1 cellular context compared by ENCODE assay signal in the genomic region with DNA sequence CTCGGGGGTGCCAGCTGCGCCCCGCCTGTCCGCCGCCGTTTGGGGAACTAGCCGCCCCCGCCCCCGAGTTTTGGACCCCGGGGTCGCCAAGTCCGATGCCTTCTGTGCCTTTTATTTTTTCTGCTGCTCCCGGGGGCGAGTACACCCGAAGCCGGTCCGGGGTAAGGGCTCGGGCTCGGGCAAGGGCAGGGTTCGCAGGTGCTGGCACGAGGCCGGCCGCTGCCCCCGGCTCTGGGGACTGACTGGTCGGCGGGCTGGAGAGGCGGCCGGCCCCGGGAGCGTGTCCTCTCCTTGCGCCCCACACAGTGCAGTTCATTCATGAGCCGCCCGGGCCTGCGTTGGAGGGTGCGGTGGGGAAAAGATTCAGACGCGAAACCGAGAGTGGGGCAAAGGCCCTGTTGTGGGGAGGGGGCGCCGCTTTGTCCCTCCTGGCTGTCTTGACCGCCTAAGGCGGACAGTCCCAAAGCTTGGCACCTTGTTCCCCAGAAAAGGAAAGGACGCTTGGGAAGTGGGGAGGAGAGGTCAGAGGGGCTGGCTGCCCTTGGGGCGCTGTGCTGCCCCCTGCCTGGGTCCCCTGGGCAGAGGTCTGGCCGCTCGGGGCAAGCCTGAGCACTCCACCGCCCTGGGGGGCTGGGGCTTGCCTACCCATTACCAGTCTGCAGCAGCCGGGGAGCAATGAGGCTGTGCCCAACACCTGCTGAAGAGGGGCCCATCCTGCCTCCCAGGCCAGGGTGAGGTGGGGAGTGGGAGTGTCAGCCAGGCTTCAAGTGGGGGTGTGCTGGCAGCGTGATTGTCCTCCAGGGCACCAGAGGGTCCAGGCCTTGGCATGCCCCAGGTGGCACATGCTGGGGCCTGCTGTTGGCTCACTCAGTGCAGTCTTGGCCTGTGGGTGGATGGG.
TF ChIP-seq lines count a peak whose summit lies in the region.

No MANE protein-coding gene starts in this region.

TF ChIP-seq in HepG2, 621 proteins besides CTCF, POLR2A, EP300 and RAD21 (continues in another document):
- TF ChIP-seq HES4 (CRISPR knock-in tag; IDR thresholded peaks at IDR 0.05; ENCODE audit: borderline replicate concordance) (peak; percentile 32; the same call in 1 of the 2 replicates), ZNF350 (CRISPR knock-in tag; IDR thresholded peaks at IDR 0.05; ENCODE audit: borderline replicate concordance, low read depth) (peak; percentile 34; the same call in 1 of the 2 replicates), GATAD2A (CRISPR knock-in tag; IDR thresholded peaks at IDR 0.05) (peak; percentile 21; the same call in 1 of the 2 replicates), ZFP41 (CRISPR knock-in tag; IDR thresholded peaks at IDR 0.05; ENCODE audit: borderline replicate concordance) (no peak), MAF1 (CRISPR knock-in tag; IDR thresholded peaks at IDR 0.05; ENCODE audit: borderline replicate concordance) (0 out of 2 replicates have a peak, but pooled peaks have one; percentile 62), ZEB1 (IDR thresholded peaks at IDR 0.05; ENCODE audit: insufficient replicate concordance, low read depth) (peak; percentile 43), FOSL2 (CRISPR knock-in tag; IDR thresholded peaks at IDR 0.05) (peak; percentile 4; the same call in 1 of the 2 replicates), XRCC5 (optimal IDR thresholded peaks at IDR 0.05; ENCODE audit: low read length) (peak; percentile 15), ZNF563 (CRISPR knock-in tag; IDR thresholded peaks at IDR 0.05) (peak; percentile 72; the same call in 1 of the 2 replicates), SAP130 (CRISPR knock-in tag; IDR thresholded peaks at IDR 0.05; ENCODE audit: low read depth) (peak; percentile 62), PPARG (CRISPR knock-in tag; conservative IDR thresholded peaks at IDR 0.05) (no peak), NONO (IDR thresholded peaks at IDR 0.05) (no peak), NONO (CRISPR knock-in tag; conservative IDR thresholded peaks at IDR 0.05) (peak; percentile 23; the same call in 1 of the 2 replicates), SALL1 (CRISPR knock-in tag; IDR thresholded peaks at IDR 0.05) (peak; percentile 54; the same call in 1 of the 2 replicates), ZNF546 (CRISPR knock-in tag; conservative IDR thresholded peaks at IDR 0.05) (0 out of 2 replicates have a peak, but pooled peaks have one; percentile 14), NAIF1 (CRISPR knock-in tag; IDR thresholded peaks at IDR 0.05; ENCODE audit: borderline replicate concordance) (no peak), RBFOX2 (IDR thresholded peaks at IDR 0.05; ENCODE audit: low read depth, low read length) (peak; percentile 71), HMG20B (CRISPR knock-in tag; conservative IDR thresholded peaks at IDR 0.05) (0 out of 2 replicates have a peak, but pooled peaks have one; percentile 16), ZFX (CRISPR knock-in tag; IDR thresholded peaks at IDR 0.05; ENCODE audit: low read depth) (peak; percentile 78), ZNF317 (CRISPR knock-in tag; IDR thresholded peaks at IDR 0.05) (no peak), MAFK (conservative IDR thresholded peaks at IDR 0.05 in 1 of 2, IDR thresholded peaks at IDR 0.05 in 1 of 2; ENCODE audit: low read length in 2 of 2) (no peak), ZFP90 (CRISPR knock-in tag; IDR thresholded peaks at IDR 0.05; ENCODE audit: borderline replicate concordance) (peak; percentile 76; the same call in 1 of the 2 replicates), ZNF556 (CRISPR knock-in tag; IDR thresholded peaks at IDR 0.05; ENCODE audit: borderline replicate concordance) (peak; percentile 43; the same call in 1 of the 2 replicates), ISL2 (CRISPR knock-in tag; IDR thresholded peaks at IDR 0.05) (no peak), REXO4 (CRISPR knock-in tag; IDR thresholded peaks at IDR 0.05; ENCODE audit: borderline replicate concordance) (no peak), ZBTB1 (CRISPR knock-in tag; IDR thresholded peaks at IDR 0.05; ENCODE audit: borderline replicate concordance) (0 out of 2 replicates have a peak, but pooled peaks have one; percentile 22), ZNF326 (CRISPR knock-in tag; IDR thresholded peaks at IDR 0.05; ENCODE audit: borderline replicate concordance) (no peak), SPEN (CRISPR knock-in tag; IDR thresholded peaks at IDR 0.05; ENCODE audit: low read depth) (no peak; the same call in 1 of the 2 replicates)
- TF ChIP-seq, protein P1, sequence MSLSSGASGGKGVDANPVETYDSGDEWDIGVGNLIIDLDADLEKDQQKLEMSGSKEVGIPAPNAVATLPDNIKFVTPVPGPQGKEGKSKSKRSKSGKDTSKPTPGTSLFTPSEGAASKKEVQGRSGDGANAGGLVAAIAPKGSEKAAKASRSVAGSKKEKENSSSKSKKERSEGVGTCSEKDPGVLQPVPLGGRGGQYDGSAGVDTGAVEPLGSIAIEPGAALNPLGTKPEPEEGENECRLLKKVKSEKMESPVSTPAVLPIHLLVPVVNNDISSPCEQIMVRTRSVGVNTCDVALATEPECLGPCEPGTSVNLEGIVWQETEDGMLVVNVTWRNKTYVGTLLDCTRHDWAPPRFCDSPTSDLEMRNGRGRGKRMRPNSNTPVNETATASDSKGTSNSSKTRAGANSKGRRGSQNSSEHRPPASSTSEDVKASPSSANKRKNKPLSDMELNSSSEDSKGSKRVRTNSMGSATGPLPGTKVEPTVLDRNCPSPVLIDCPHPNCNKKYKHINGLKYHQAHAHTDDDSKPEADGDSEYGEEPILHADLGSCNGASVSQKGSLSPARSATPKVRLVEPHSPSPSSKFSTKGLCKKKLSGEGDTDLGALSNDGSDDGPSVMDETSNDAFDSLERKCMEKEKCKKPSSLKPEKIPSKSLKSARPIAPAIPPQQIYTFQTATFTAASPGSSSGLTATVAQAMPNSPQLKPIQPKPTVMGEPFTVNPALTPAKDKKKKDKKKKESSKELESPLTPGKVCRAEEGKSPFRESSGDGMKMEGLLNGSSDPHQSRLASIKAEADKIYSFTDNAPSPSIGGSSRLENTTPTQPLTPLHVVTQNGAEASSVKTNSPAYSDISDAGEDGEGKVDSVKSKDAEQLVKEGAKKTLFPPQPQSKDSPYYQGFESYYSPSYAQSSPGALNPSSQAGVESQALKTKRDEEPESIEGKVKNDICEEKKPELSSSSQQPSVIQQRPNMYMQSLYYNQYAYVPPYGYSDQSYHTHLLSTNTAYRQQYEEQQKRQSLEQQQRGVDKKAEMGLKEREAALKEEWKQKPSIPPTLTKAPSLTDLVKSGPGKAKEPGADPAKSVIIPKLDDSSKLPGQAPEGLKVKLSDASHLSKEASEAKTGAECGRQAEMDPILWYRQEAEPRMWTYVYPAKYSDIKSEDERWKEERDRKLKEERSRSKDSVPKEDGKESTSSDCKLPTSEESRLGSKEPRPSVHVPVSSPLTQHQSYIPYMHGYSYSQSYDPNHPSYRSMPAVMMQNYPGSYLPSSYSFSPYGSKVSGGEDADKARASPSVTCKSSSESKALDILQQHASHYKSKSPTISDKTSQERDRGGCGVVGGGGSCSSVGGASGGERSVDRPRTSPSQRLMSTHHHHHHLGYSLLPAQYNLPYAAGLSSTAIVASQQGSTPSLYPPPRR (CRISPR knock-in tag; IDR thresholded peaks at IDR 0.05; ENCODE audit: borderline replicate concordance) = 0 out of 2 replicates have a peak, but pooled peaks have one; percentile 47
- TF ChIP-seq, protein P2, sequence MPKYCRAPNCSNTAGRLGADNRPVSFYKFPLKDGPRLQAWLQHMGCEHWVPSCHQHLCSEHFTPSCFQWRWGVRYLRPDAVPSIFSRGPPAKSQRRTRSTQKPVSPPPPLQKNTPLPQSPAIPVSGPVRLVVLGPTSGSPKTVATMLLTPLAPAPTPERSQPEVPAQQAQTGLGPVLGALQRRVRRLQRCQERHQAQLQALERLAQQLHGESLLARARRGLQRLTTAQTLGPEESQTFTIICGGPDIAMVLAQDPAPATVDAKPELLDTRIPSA (CRISPR knock-in tag; IDR thresholded peaks at IDR 0.05; ENCODE audit: borderline replicate concordance) = peak; percentile 65; the same call in 1 of the 2 replicates
- TF ChIP-seq, protein P3, sequence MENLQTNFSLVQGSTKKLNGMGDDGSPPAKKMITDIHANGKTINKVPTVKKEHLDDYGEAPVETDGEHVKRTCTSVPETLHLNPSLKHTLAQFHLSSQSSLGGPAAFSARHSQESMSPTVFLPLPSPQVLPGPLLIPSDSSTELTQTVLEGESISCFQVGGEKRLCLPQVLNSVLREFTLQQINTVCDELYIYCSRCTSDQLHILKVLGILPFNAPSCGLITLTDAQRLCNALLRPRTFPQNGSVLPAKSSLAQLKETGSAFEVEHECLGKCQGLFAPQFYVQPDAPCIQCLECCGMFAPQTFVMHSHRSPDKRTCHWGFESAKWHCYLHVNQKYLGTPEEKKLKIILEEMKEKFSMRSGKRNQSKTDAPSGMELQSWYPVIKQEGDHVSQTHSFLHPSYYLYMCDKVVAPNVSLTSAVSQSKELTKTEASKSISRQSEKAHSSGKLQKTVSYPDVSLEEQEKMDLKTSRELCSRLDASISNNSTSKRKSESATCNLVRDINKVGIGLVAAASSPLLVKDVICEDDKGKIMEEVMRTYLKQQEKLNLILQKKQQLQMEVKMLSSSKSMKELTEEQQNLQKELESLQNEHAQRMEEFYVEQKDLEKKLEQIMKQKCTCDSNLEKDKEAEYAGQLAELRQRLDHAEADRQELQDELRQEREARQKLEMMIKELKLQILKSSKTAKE (CRISPR knock-in tag; IDR thresholded peaks at IDR 0.05; ENCODE audit: borderline replicate concordance) = no peak
- TF ChIP-seq, protein P4, sequence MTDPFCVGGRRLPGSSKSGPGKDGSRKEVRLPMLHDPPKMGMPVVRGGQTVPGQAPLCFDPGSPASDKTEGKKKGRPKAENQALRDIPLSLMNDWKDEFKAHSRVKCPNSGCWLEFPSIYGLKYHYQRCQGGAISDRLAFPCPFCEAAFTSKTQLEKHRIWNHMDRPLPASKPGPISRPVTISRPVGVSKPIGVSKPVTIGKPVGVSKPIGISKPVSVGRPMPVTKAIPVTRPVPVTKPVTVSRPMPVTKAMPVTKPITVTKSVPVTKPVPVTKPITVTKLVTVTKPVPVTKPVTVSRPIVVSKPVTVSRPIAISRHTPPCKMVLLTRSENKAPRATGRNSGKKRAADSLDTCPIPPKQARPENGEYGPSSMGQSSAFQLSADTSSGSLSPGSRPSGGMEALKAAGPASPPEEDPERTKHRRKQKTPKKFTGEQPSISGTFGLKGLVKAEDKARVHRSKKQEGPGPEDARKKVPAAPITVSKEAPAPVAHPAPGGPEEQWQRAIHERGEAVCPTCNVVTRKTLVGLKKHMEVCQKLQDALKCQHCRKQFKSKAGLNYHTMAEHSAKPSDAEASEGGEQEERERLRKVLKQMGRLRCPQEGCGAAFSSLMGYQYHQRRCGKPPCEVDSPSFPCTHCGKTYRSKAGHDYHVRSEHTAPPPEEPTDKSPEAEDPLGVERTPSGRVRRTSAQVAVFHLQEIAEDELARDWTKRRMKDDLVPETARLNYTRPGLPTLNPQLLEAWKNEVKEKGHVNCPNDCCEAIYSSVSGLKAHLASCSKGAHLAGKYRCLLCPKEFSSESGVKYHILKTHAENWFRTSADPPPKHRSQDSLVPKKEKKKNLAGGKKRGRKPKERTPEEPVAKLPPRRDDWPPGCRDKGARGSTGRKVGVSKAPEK (CRISPR knock-in tag; IDR thresholded peaks at IDR 0.05; ENCODE audit: borderline replicate concordance) = no peak
- TF ChIP-seq, protein P5, sequence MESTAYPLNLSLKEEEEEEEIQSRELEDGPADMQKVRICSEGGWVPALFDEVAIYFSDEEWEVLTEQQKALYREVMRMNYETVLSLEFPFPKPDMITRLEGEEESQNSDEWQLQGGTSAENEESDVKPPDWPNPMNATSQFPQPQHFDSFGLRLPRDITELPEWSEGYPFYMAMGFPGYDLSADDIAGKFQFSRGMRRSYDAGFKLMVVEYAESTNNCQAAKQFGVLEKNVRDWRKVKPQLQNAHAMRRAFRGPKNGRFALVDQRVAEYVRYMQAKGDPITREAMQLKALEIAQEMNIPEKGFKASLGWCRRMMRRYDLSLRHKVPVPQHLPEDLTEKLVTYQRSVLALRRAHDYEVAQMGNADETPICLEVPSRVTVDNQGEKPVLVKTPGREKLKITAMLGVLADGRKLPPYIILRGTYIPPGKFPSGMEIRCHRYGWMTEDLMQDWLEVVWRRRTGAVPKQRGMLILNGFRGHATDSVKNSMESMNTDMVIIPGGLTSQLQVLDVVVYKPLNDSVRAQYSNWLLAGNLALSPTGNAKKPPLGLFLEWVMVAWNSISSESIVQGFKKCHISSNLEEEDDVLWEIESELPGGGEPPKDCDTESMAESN (CRISPR knock-in tag; conservative IDR thresholded peaks at IDR 0.05) = 0 out of 2 replicates have a peak, but pooled peaks have one; percentile 82
- TF ChIP-seq, protein P6, sequence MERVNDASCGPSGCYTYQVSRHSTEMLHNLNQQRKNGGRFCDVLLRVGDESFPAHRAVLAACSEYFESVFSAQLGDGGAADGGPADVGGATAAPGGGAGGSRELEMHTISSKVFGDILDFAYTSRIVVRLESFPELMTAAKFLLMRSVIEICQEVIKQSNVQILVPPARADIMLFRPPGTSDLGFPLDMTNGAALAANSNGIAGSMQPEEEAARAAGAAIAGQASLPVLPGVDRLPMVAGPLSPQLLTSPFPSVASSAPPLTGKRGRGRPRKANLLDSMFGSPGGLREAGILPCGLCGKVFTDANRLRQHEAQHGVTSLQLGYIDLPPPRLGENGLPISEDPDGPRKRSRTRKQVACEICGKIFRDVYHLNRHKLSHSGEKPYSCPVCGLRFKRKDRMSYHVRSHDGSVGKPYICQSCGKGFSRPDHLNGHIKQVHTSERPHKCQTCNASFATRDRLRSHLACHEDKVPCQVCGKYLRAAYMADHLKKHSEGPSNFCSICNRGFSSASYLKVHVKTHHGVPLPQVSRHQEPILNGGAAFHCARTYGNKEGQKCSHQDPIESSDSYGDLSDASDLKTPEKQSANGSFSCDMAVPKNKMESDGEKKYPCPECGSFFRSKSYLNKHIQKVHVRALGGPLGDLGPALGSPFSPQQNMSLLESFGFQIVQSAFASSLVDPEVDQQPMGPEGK (CRISPR knock-in tag; IDR thresholded peaks at IDR 0.05) = peak; percentile 41
- TF ChIP-seq, protein P7, sequence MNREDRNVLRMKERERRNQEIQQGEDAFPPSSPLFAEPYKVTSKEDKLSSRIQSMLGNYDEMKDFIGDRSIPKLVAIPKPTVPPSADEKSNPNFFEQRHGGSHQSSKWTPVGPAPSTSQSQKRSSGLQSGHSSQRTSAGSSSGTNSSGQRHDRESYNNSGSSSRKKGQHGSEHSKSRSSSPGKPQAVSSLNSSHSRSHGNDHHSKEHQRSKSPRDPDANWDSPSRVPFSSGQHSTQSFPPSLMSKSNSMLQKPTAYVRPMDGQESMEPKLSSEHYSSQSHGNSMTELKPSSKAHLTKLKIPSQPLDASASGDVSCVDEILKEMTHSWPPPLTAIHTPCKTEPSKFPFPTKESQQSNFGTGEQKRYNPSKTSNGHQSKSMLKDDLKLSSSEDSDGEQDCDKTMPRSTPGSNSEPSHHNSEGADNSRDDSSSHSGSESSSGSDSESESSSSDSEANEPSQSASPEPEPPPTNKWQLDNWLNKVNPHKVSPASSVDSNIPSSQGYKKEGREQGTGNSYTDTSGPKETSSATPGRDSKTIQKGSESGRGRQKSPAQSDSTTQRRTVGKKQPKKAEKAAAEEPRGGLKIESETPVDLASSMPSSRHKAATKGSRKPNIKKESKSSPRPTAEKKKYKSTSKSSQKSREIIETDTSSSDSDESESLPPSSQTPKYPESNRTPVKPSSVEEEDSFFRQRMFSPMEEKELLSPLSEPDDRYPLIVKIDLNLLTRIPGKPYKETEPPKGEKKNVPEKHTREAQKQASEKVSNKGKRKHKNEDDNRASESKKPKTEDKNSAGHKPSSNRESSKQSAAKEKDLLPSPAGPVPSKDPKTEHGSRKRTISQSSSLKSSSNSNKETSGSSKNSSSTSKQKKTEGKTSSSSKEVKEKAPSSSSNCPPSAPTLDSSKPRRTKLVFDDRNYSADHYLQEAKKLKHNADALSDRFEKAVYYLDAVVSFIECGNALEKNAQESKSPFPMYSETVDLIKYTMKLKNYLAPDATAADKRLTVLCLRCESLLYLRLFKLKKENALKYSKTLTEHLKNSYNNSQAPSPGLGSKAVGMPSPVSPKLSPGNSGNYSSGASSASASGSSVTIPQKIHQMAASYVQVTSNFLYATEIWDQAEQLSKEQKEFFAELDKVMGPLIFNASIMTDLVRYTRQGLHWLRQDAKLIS (CRISPR knock-in tag; IDR thresholded peaks at IDR 0.05) = no peak
